In genomic region chr5:142770650-142771609, GRCh38 we compare ENCODE assay signal across 8 cellular contexts. TPM values are rescaled to one million over a fixed set of nuclear protein-coding genes. Genes with fewer than 3 reads are reported as not detected.
DNase-seq lines count a peak whose midpoint lies in the region; ATAC-seq and TF ChIP-seq lines count a peak whose summit lies in the region.

No MANE protein-coding gene starts in this region.

- no peaks in the 10 kb centered on the region for H3K79me2 ChIP-seq in OCI-LY7 (ENCODE audit: insufficient read depth, low read depth, low read length)

- H3K36me3 ChIP-seq in OCI-LY7 (ENCODE audit: insufficient read depth, low read length) (no peaks in the 10 kb centered on the region), stomach (no peaks in the 10 kb centered on the region)

- BruUV-seq in OCI-LY7 (replicated peaks; lab: Mats Ljungman, UMichigan) = no TSS peak

- peak; percentile 16 for ATAC-seq in GM19023 (IDR thresholded peaks at IDR 0.05; ENCODE audit: unreplicated experiment)
- peak; percentile 31 for ATAC-seq in HG03159 (IDR thresholded peaks at IDR 0.05; ENCODE audit: unreplicated experiment)
- peak; percentile 19 to 40 (median 30) for ATAC-seq in natural killer cell

- TF ChIP-seq EP300 in stomach (IDR thresholded peaks at IDR 0.05) = no peak

- H3K27me3 Mint-ChIP-seq in natural killer cell (ENCODE audit: low read depth in 2 of 2) = no peaks in the 10 kb centered on the region

- TF ChIP-seq CTCF in AG04449 (IDR thresholded peaks at IDR 0.05; ENCODE audit: insufficient read depth, low read length, missing control alignments) (peak; percentile 4), OCI-LY7 (conservative IDR thresholded peaks at IDR 0.05; ENCODE audit: low read length) (peak; percentile 47), fibroblast of mammary gland (conservative IDR thresholded peaks at IDR 0.05; ENCODE audit: control insufficient read depth, insufficient read depth, low read depth, low read length) (no peak), natural killer cell (IDR thresholded peaks at IDR 0.05) (no peak), stomach (IDR thresholded peaks at IDR 0.05) (no peak)

- H3K27ac ChIP-seq in OCI-LY7 (ENCODE audit: low read depth, low read length, poor library complexity, severe bottlenecking) = peak overlapping the region; percentile 35
- H3K27ac ChIP-seq in stomach = peak overlapping the region; percentile 90 to 97 (median 91)

- H3K9me3 Mint-ChIP-seq in natural killer cell = no peaks in the 10 kb centered on the region

- no peaks in the 10 kb centered on the region for H3K27me3 ChIP-seq in stomach

- CTCF ChIA-PET in AG04449 (lab: Yijun Ruan, JAX) = interaction anchor here (0.7 to 6.1 kb wide), 20 partner anchors 9 to 117 kb away, joined by 3 to 53 read pairs (median 6); no protein-coding TSS in a partner anchor
- CTCF ChIA-PET in OCI-LY7 (lab: Charles Lee; ENCODE audit: unreplicated experiment) = interaction anchor here (0.6 to 1.4 kb wide), 8 partner anchors 14 to 118 kb away, joined by 3 to 4 read pairs (median 3); no protein-coding TSS in a partner anchor

- POLR2A ChIA-PET in AG04449 (lab: Yijun Ruan, JAX) = interaction anchor here (0.8 to 2.3 kb wide), 6 partner anchors 8 to 77 kb away, joined by 3 to 12 read pairs (median 4); no protein-coding TSS in a partner anchor
- POLR2A ChIA-PET in OCI-LY7 (lab: Charles Lee) = interaction anchor here (0.7 to 1.5 kb wide), 7 partner anchors 9 to 811 kb away, joined by 3 to 6 read pairs (median 3); no protein-coding TSS in a partner anchor

- peaks cover 57 to 59% of the 10 kb centered on the region in 2 donors for H3K4me1 Mint-ChIP-seq in natural killer cell

- peak in 1 of 4 donors; percentile 8 for TF ChIP-seq POLR2A in stomach (IDR thresholded peaks at IDR 0.05)

- peak overlapping the region; percentile 99 for H3K4me3 Mint-ChIP-seq in natural killer cell

- peak overlapping the region; percentile 99 for H3K4me2 ChIP-seq in OCI-LY7 (ENCODE audit: low read length)

- DNase-seq in AG04449 (ENCODE audit: low read depth, low spot score) (no peak), OCI-LY7 (ENCODE audit: low spot score) (peak; percentile 68), activated T-helper 1 cell treated with Interleukin-2 at 50 U/mL for 16 hours (ENCODE audit: low read depth) (peak; percentile 33), fibroblast of mammary gland (ENCODE audit: low read depth) (peak; percentile 27), natural killer cell (peak; percentile 57), stomach (peak; percentile 64)

- H3K9me3 ChIP-seq in OCI-LY7 (ENCODE audit: low read length) = no peaks in the 10 kb centered on the region
- no peaks in the 10 kb centered on the region for H3K9me3 ChIP-seq in stomach

- peaks cover 15% of the 10 kb centered on the region for H3K4me1 ChIP-seq in OCI-LY7 (ENCODE audit: insufficient read depth, low read length, poor library complexity, severe bottlenecking)
- peaks cover 3 to 46% (median 26%) of the 10 kb centered on the region in 4 donors for H3K4me1 ChIP-seq in stomach

- intact Hi-C loops in OCI-LY7 (cut with micrococcal nuclease; ENCODE audit: unreplicated experiment) = loop anchor here (1.0 to 2.0 kb wide), 4 partner anchors 31 to 822 kb away; no protein-coding TSS in a partner anchor
- intact Hi-C loops in natural killer cell (cut with micrococcal nuclease) = loop anchor here (1.0 to 5.0 kb wide), 5 partner anchors 12 to 236 kb away; no protein-coding TSS in a partner anchor
- intact Hi-C loops in stomach (cut with DNase I; ENCODE audit: low total_unique reads) = no loop called here

- H3K4me3 ChIP-seq in AG04449 (ENCODE audit: low read depth, low read length) (peak overlapping the region; percentile 99), OCI-LY7 (ENCODE audit: low read depth, low read length, poor library complexity, severe bottlenecking) (peak overlapping the region; percentile 76), fibroblast of mammary gland (ENCODE audit: control insufficient read depth, low read depth, low read length) (peak overlapping the region; percentile 88), stomach (peak overlapping the region; percentile 76 to 85 (median 79))

- H3K27ac Mint-ChIP-seq in natural killer cell = peak overlapping the region; percentile 88 to 94

- no peaks in the 10 kb centered on the region for H3K36me3 Mint-ChIP-seq in natural killer cell

- H4K20me1 ChIP-seq in OCI-LY7 (ENCODE audit: insufficient read depth, low read length) = 0 out of 2 replicates have a peak, but pooled peaks cover 5% of the 10 kb centered on the region

- H2AFZ ChIP-seq in OCI-LY7 (ENCODE audit: low read length) = peak overlapping the region; percentile 90

- 0 to 4% (median 1%) methylated on average over 13 to 86 of the region's 86 CpGs for WGBS in stomach, 5 donors

- H3K9me2 ChIP-seq in OCI-LY7 (ENCODE audit: insufficient read depth, low read length) = no peaks in the 10 kb centered on the region

RNA-seq across cellular contexts. Expression of gene ARHGAP26, which starts 0.8 kb away (rescaled TPM):
- total RNA-seq in OCI-LY7 (2014; rRNA removed; shearing (Covaris generic)) = 7.0 and 7.5 TPM in 2 replicates
- 19.1 and 21.0 TPM in 2 replicates for total RNA-seq in OCI-LY7 (2022)
- total RNA-seq in natural killer cell = 100 to 1,000 TPM; 153 to 159 (median 158) TPM
- 100 to 1,000 TPM in 1 of 5 donors, 10 to 100 TPM in 4; 26.8 to 115 (median 70.7) TPM for total RNA-seq in stomach
- 1 to 10 TPM; 4.0 to 4.5 (median 4.4) TPM for polyA plus RNA-seq in stomach

Comparison
In these comparisons a context has a peak if more than half of its experiments do, and no peak if none do; other contexts are left out.
1. CTCF ChIP-seq: peak in AG04449 (single experiment) and OCI-LY7 (single experiment); none in fibroblast of mammary gland (single experiment), natural killer cell (single experiment) and stomach (0 of 7).
2. Peak in every context shown above with its lines, with median percentiles within 50 percentile points of each other: H3K4me3 ChIP-seq and ATAC-seq.